Comparison of ENCODE assay signal across 11 cellular contexts in the genomic region with DNA sequence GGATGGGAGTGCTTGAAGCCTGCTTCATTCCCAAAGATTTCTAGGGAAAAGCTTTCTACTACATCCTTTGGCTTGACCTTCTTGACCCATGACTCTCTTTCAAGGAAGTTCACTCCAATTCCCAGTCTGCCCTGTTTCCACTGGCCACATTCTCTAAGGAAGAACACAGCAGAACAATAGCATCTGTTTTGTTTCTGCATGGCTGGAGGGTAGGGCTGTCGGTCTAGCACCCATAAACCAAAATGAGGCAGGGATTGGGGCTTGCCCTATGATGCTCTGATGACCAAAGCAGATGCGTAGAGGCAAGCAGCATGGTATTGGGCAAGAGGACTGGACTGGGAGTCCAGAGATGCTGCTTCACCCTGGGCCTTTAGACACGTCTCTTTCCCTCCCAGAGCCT. TPM values are rescaled to one million over a fixed set of nuclear protein-coding genes. Genes with fewer than 3 reads are reported as not detected.
DNase-seq lines count a peak whose midpoint lies in the region; ATAC-seq and TF ChIP-seq lines count a peak whose summit lies in the region.
"Had no signal": no experiment of that assay in that cellular context is flagged by ENCODE, and none has a peak within 500 bp of the region (broad histone marks: within the 10 kb centered on the region; RNA-seq: fewer than 3 reads in every experiment).

No MANE protein-coding gene starts in this region.

- CTCF ChIA-PET in activated naive CD4-positive, alpha-beta T cell treated with anti-CD3 and anti-CD28 coated beads, Interleukin-2, amount 10 ng/mL, durations not matched to agents 7 days and 5 days (lab: Charles Lee) = interaction anchor here (1.6 kb wide), 1 partner anchor 90 kb away, joined by 4 read pairs; no protein-coding TSS in a partner anchor
- CTCF ChIA-PET in activated B cell treated with CpG ODN at 0.5 μM for 24 hours (lab: Charles Lee) = interaction anchor here (1.3 kb wide), 1 partner anchor 18 kb away, joined by 3 read pairs; no protein-coding TSS in a partner anchor

- H3K9me3 Mint-ChIP-seq in activated naive CD4-positive, alpha-beta T cell treated with anti-CD3 and anti-CD28 coated beads, Interleukin-2, amount 10 ng/mL, durations not matched to agents 7 days and 5 days = no peaks in the 10 kb centered on the region
- no peaks in the 10 kb centered on the region for H3K9me3 Mint-ChIP-seq in activated B cell treated with CpG ODN at 0.5 μM for 24 hours
- no peaks in the 10 kb centered on the region for H3K9me3 Mint-ChIP-seq in stimulated activated naive B cell treated with anti-CD40 and anti-IgM and Interleukin-4, amounts not matched to agents 10 μg/mL and 1 μg/mL and 100 μg/mL, for 72 hours

- no peak overlapping the region for H3K4me3 ChIP-seq in mucosa of descending colon

- H3K4me3 Mint-ChIP-seq in activated naive CD4-positive, alpha-beta T cell treated with anti-CD3 and anti-CD28 coated beads, Interleukin-2, amount 10 ng/mL, durations not matched to agents 7 days and 5 days = peak overlapping the region; percentile 29
- H3K4me3 Mint-ChIP-seq in activated B cell treated with CpG ODN at 0.5 μM for 24 hours = peak overlapping the region; percentile 44
- H3K4me3 Mint-ChIP-seq in stimulated activated naive B cell treated with anti-CD40 and anti-IgM and Interleukin-4, amounts not matched to agents 10 μg/mL and 1 μg/mL and 100 μg/mL, for 72 hours = peak overlapping the region; percentile 46 to 82

- TF ChIP-seq CTCF in activated B cell treated with CpG ODN at 0.5 μM for 24 hours (IDR thresholded peaks at IDR 0.05) (no peak), mucosa of descending colon (IDR thresholded peaks at IDR 0.05) (no peak)

- ATAC-seq in activated B cell treated with CpG ODN at 0.5 μM for 24 hours (ENCODE audit: low read depth) = no peak
- no peak for ATAC-seq in stimulated activated naive B cell treated with anti-CD40 and anti-IgM and Interleukin-4, amounts not matched to agents 10 μg/mL and 1 μg/mL and 100 μg/mL, for 72 hours (replicated peaks)
- no peak for ATAC-seq in GM21529 (IDR thresholded peaks at IDR 0.05; ENCODE audit: unreplicated experiment)
- no peak for ATAC-seq in mucosa of descending colon

- H3K36me3 ChIP-seq in mucosa of descending colon (ENCODE audit: low read depth) = no peaks in the 10 kb centered on the region

- no peaks in the 10 kb centered on the region for H3K9me3 ChIP-seq in mucosa of descending colon
- H3K9me3 ChIP-seq: upper lobe of left lung had no signal

- intact Hi-C loops in activated B cell treated with CpG ODN at 0.5 μM for 24 hours (cut with micrococcal nuclease) = loop anchor here (2.0 kb wide), 1 partner anchor 59 kb away; no protein-coding TSS in a partner anchor
- intact Hi-C loops in mucosa of descending colon (cut with DNase I, micrococcal nuclease) = no loop called here

- no peaks in the 10 kb centered on the region for H3K36me3 Mint-ChIP-seq in activated naive CD4-positive, alpha-beta T cell treated with anti-CD3 and anti-CD28 coated beads, Interleukin-2, amount 10 ng/mL, durations not matched to agents 7 days and 5 days
- H3K36me3 Mint-ChIP-seq in activated B cell treated with CpG ODN at 0.5 μM for 24 hours (ENCODE audit: low read depth) = no peaks in the 10 kb centered on the region
- peaks cover 8 to 12% of the 10 kb centered on the region in 2 donors for H3K36me3 Mint-ChIP-seq in stimulated activated naive B cell treated with anti-CD40 and anti-IgM and Interleukin-4, amounts not matched to agents 10 μg/mL and 1 μg/mL and 100 μg/mL, for 72 hours

- peaks cover 15% of the 10 kb centered on the region for H3K4me1 Mint-ChIP-seq in activated naive CD4-positive, alpha-beta T cell treated with anti-CD3 and anti-CD28 coated beads, Interleukin-2, amount 10 ng/mL, durations not matched to agents 7 days and 5 days
- H3K4me1 Mint-ChIP-seq in activated B cell treated with CpG ODN at 0.5 μM for 24 hours = peaks cover 25% of the 10 kb centered on the region
- peaks cover 19 to 29% of the 10 kb centered on the region in 2 donors for H3K4me1 Mint-ChIP-seq in stimulated activated naive B cell treated with anti-CD40 and anti-IgM and Interleukin-4, amounts not matched to agents 10 μg/mL and 1 μg/mL and 100 μg/mL, for 72 hours

- no peak overlapping the region for H3K27ac Mint-ChIP-seq in activated naive CD4-positive, alpha-beta T cell treated with anti-CD3 and anti-CD28 coated beads, Interleukin-2, amount 10 ng/mL, durations not matched to agents 7 days and 5 days
- H3K27ac Mint-ChIP-seq in activated B cell treated with CpG ODN at 0.5 μM for 24 hours = no peak overlapping the region
- no peak overlapping the region for H3K27ac Mint-ChIP-seq in stimulated activated naive B cell treated with anti-CD40 and anti-IgM and Interleukin-4, amounts not matched to agents 10 μg/mL and 1 μg/mL and 100 μg/mL, for 72 hours

- H3K27me3 Mint-ChIP-seq in activated naive CD4-positive, alpha-beta T cell treated with anti-CD3 and anti-CD28 coated beads, Interleukin-2, amount 10 ng/mL, durations not matched to agents 7 days and 5 days = peaks cover 71% of the 10 kb centered on the region
- peaks cover 2% of the 10 kb centered on the region for H3K27me3 Mint-ChIP-seq in activated B cell treated with CpG ODN at 0.5 μM for 24 hours
- peaks cover 7% of the 10 kb centered on the region in 2 donors for H3K27me3 Mint-ChIP-seq in stimulated activated naive B cell treated with anti-CD40 and anti-IgM and Interleukin-4, amounts not matched to agents 10 μg/mL and 1 μg/mL and 100 μg/mL, for 72 hours

- POLR2A ChIA-PET in activated B cell treated with CpG ODN at 0.5 μM for 24 hours (lab: Charles Lee) = no interaction called here

- H3K4me1 ChIP-seq in mucosa of descending colon (ENCODE audit: low read depth) = peaks cover 9% of the 10 kb centered on the region

- DNase-seq in activated naive CD4-positive, alpha-beta T cell treated with anti-CD3 and anti-CD28 coated beads, Interleukin-2, amount 10 ng/mL, durations not matched to agents 7 days and 5 days = no peak
- no peak for DNase-seq in activated naive CD4-positive, alpha-beta T cell treated with Interleukin-2 at 50 U/mL for 16 hours
- DNase-seq in activated B cell treated with CpG ODN at 0.5 μM for 24 hours (no peak), fibroblast of peridontal ligament (ENCODE audit: extremely low read depth) (peak; percentile 26), mucosa of descending colon (no peak)
- no peak for DNase-seq in stimulated activated naive B cell treated with anti-CD40 and anti-IgM and Interleukin-4, amounts not matched to agents 10 μg/mL and 1 μg/mL and 100 μg/mL, for 72 hours
- no peak for DNase-seq in stimulated activated CD4-positive, alpha-beta T cell treated with anti-CD3 and anti-CD28 coated beads, Interleukin-1b, Interleukin-23, amount 100 ng/mL, for 48 hours
- DNase-seq: activated effector memory CD4-positive, alpha-beta T cell treated with anti-CD3 and anti-CD28 coated beads, Interleukin-2, amount 50 U/mL, for 16 hours; NCI-H187; upper lobe of left lung had no signal

RNA-seq across cellular contexts. Expression of a gene that starts 24.1 kb away (rescaled TPM):
- total RNA-seq in activated B cell treated with CpG ODN at 0.5 μM for 24 hours (46.0 and 53.5 TPM in 2 replicates), mucosa of descending colon (100 to 1,000 TPM in 1 of 3 donors, 10 to 100 TPM in 2; 90.3 to 118 (median 96.5) TPM)

RNA-seq across cellular contexts. Expression of a gene that starts 24.4 kb away (rescaled TPM):
- 7.2 and 10.4 TPM in 2 replicates for total RNA-seq in activated B cell treated with CpG ODN at 0.5 μM for 24 hours
- total RNA-seq in mucosa of descending colon = 10 to 100 TPM; 10.6 to 13.8 (median 11.5) TPM

RNA-seq across cellular contexts. Expression of a gene that starts 48.5 kb away (rescaled TPM):
- total RNA-seq in activated B cell treated with CpG ODN at 0.5 μM for 24 hours = 0.81 and 0.86 TPM in 2 replicates
- 10 to 100 TPM in 1 of 3 donors, 1 to 10 TPM in 2; 4.0 to 19.0 (median 6.7) TPM for total RNA-seq in mucosa of descending colon
